Comparison of ENCODE assay signal across 14 cellular contexts in the genomic region with DNA sequence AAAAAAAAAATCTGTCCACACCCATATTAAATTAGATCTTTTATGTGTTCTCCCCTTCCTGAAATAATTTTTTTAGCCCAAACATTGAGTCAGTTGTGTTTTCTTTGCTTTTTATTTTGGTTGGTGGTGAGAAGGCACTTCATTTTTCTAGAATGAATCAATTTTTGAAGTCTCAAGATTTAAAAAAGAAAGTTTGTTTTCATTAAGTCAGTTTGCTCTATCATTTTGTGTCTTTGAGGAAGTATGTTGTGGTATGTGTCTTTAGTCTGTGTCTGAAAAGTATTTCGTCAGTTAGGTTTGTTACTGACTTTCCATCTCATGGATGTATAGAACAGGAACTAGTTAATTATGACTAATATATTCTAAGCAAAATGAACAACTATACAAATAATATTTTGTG. TPM values are rescaled to one million over a fixed set of nuclear protein-coding genes. Genes with fewer than 3 reads are reported as not detected.
DNase-seq lines count a peak whose midpoint lies in the region; ATAC-seq and TF ChIP-seq lines count a peak whose summit lies in the region.
"Had no signal": no experiment of that assay in that cellular context is flagged by ENCODE, and none has a peak within 500 bp of the region (broad histone marks: within the 10 kb centered on the region; RNA-seq: fewer than 3 reads in every experiment).

No MANE protein-coding gene starts in this region.

- H3K4me1 Mint-ChIP-seq in chondrocyte (ENCODE audit: low read depth): peaks cover 67% of the 10 kb centered on the region
- peaks cover 43% of the 10 kb centered on the region for H3K4me1 Mint-ChIP-seq in neural progenitor cell
- peaks cover 28% of the 10 kb centered on the region for H3K4me1 Mint-ChIP-seq in CD4-positive, alpha-beta T cell (ENCODE audit: low read depth)
- peaks cover 27 to 33% (median 31%) of the 10 kb centered on the region in 3 donors for H3K4me1 Mint-ChIP-seq in T-cell

- H2AFZ ChIP-seq in neural progenitor cell (replicated peaks): no peak overlapping the region

- no peaks in the 10 kb centered on the region for H3K36me3 ChIP-seq in neural progenitor cell
- no peaks in the 10 kb centered on the region for H3K36me3 ChIP-seq in colonic mucosa
- H3K36me3 ChIP-seq: prostate gland had no signal

- TF ChIP-seq CTCF in NB4 (IDR thresholded peaks at IDR 0.05; ENCODE audit: low read depth, low read length) (no peak), chondrocyte (IDR thresholded peaks at IDR 0.05) (no peak), neural progenitor cell (IDR thresholded peaks at IDR 0.05) (no peak), colonic mucosa (IDR thresholded peaks at IDR 0.05) (no peak)
- TF ChIP-seq CTCF in CD4-positive, alpha-beta T cell (IDR thresholded peaks at IDR 0.05): no peak

- H3F3A ChIP-seq in neural progenitor cell (ENCODE audit: low read depth): peaks cover 44% of the 10 kb centered on the region

- no peak for TF ChIP-seq POLR2A in NB4 (IDR thresholded peaks at IDR 0.05; ENCODE audit: extremely low read depth, insufficient read length)

- ATAC-seq in CD4-positive, alpha-beta T cell (ENCODE audit: poor library complexity): no peak
- ATAC-seq in GM21528 (IDR thresholded peaks at IDR 0.05; ENCODE audit: low FRiP score, unreplicated experiment) (no peak), T-cell (replicated peaks in 1 of 4) (no peak)
- ATAC-seq: activated CD4-positive, CD25-positive, alpha-beta regulatory T cell treated with anti-CD3 and anti-CD28 coated beads, Interleukin-2, amount 50 U/mL, for 24 hours had no signal

- intact Hi-C loops in CD4-positive, alpha-beta T cell (cut with DNase I, micrococcal nuclease): no loop called here
- intact Hi-C loops in colonic mucosa (cut with DNase I): no loop called here

- H3K36me3 Mint-ChIP-seq in chondrocyte (ENCODE audit: low read depth) (peaks cover 6% of the 10 kb centered on the region), neural progenitor cell (peaks cover 29% of the 10 kb centered on the region), T-cell (no peaks in the 10 kb centered on the region)
- no peaks in the 10 kb centered on the region for H3K36me3 Mint-ChIP-seq in CD4-positive, alpha-beta T cell (ENCODE audit: low read depth)

- H3K27ac Mint-ChIP-seq in chondrocyte (ENCODE audit: unreplicated experiment): peak overlapping the region; percentile 96
- peak overlapping the region; percentile 79 for H3K27ac Mint-ChIP-seq in neural progenitor cell
- H3K27ac Mint-ChIP-seq in CD4-positive, alpha-beta T cell: no peak overlapping the region
- no peak overlapping the region for H3K27ac Mint-ChIP-seq in T-cell

- H3K4me1 ChIP-seq in neural progenitor cell (peaks cover 36% of the 10 kb centered on the region), colonic mucosa (peaks cover 12% of the 10 kb centered on the region)
- H3K4me1 ChIP-seq: prostate gland had no signal

- DNase-seq in ELR (ENCODE audit: low read depth) (peak; percentile 67), NB4 (ENCODE audit: low read depth) (peak; percentile 75), chondrocyte (ENCODE audit: low spot score) (no peak), neural progenitor cell (ENCODE audit: low spot score) (no peak), T-cell (no peak), colonic mucosa (no peak)
- no peak for DNase-seq in CD4-positive, alpha-beta T cell
- DNase-seq: NCI-H2081 had no signal

- POLR2A ChIA-PET in CD4-positive, alpha-beta T cell (lab: Charles Lee): no interaction called here
- POLR2A ChIA-PET in T-cell (lab: Charles Lee): no interaction called here

- H3K9ac ChIP-seq in neural progenitor cell (peak overlapping the region; percentile 45), colonic mucosa (ENCODE audit: low read depth in 2 of 2, low read length in 2 of 2) (no peak overlapping the region)

- peaks cover 92% of the 10 kb centered on the region for H3K79me2 ChIP-seq in neural progenitor cell (ENCODE audit: low read depth)

- H3K4me3 ChIP-seq in NB4 (ENCODE audit: low read depth, low read length): peak overlapping the region; percentile 97
- H3K4me3 ChIP-seq in neural progenitor cell: peak overlapping the region; percentile 97
- no peak overlapping the region for H3K4me3 ChIP-seq in colonic mucosa
- H3K4me3 ChIP-seq: prostate gland had no signal

- H3K27me3 Mint-ChIP-seq in chondrocyte (ENCODE audit: low read depth) (peaks cover 2% of the 10 kb centered on the region), neural progenitor cell (ENCODE audit: insufficient read depth, low read depth) (peaks cover 14% of the 10 kb centered on the region), T-cell (peaks cover 75 to 91% of the 10 kb centered on the region in 2 donors)
- H3K27me3 Mint-ChIP-seq in CD4-positive, alpha-beta T cell: peaks cover 94% of the 10 kb centered on the region

- CTCF ChIA-PET in CD4-positive, alpha-beta T cell (lab: Charles Lee): no interaction called here
- CTCF ChIA-PET in T-cell (lab: Charles Lee): no interaction called here

- H3K27ac ChIP-seq in neural progenitor cell (peak overlapping the region; percentile 26), colonic mucosa (no peak overlapping the region)
- H3K27ac ChIP-seq in CD4-positive, alpha-beta T cell (ENCODE audit: low read depth, low read length): no peak overlapping the region
- H3K27ac ChIP-seq: prostate gland had no signal

- H4K20me1 ChIP-seq in neural progenitor cell (ENCODE audit: low read depth): peaks cover 76% of the 10 kb centered on the region

- H3K9me3 ChIP-seq in neural progenitor cell (ENCODE audit: low read depth): no peaks in the 10 kb centered on the region
- no peaks in the 10 kb centered on the region for H3K9me3 ChIP-seq in CD4-positive, alpha-beta T cell (ENCODE audit: control insufficient read depth, low read length)
- no peaks in the 10 kb centered on the region for H3K9me3 ChIP-seq in colonic mucosa
- H3K9me3 ChIP-seq: prostate gland had no signal

- no peaks in the 10 kb centered on the region for H3K9me3 Mint-ChIP-seq in chondrocyte (ENCODE audit: low read depth)
- H3K9me3 Mint-ChIP-seq in neural progenitor cell: peaks cover 4% of the 10 kb centered on the region
- H3K9me3 Mint-ChIP-seq in CD4-positive, alpha-beta T cell: no peaks in the 10 kb centered on the region
- H3K9me3 Mint-ChIP-seq in T-cell: peaks cover 0 to 4% (median 0%) of the 10 kb centered on the region in 3 donors
- H3K9me3 Mint-ChIP-seq: central memory CD8-positive, alpha-beta T cell had no signal

- H3K4me3 Mint-ChIP-seq in chondrocyte (ENCODE audit: unreplicated experiment) (peak overlapping the region; percentile 93), neural progenitor cell (peak overlapping the region; percentile 100), T-cell (no peak overlapping the region)
- H3K4me3 Mint-ChIP-seq in CD4-positive, alpha-beta T cell: no peak overlapping the region
- H3K4me3 Mint-ChIP-seq: central memory CD8-positive, alpha-beta T cell had no signal

- H3K4me2 ChIP-seq in neural progenitor cell: peak overlapping the region; percentile 89

- H3K27me3 ChIP-seq in neural progenitor cell (no peaks in the 10 kb centered on the region), colonic mucosa (peaks cover 92% of the 10 kb centered on the region)
- peaks cover 99% of the 10 kb centered on the region for H3K27me3 ChIP-seq in CD4-positive, alpha-beta T cell (ENCODE audit: control insufficient read depth, insufficient read depth, low read length)

RNA-seq across cellular contexts. Expression of a gene that starts 3.8 kb away (rescaled TPM):
- total RNA-seq in chondrocyte: 47.1 to 60.0 TPM (median 57.6 TPM) in 3 replicates
- total RNA-seq in neural progenitor cell (ENCODE audit: low replicate concordance): 129 and 137 TPM in 2 replicates
- not detected for total RNA-seq in CD4-positive, alpha-beta T cell
- total RNA-seq in T-cell: 1 to 10 TPM in 1 of 5 donors, under 1 TPM in 2, not detected in 2; 0.43 to 1.4 (median 0.61) TPM
- under 1 TPM in 1 of 2 donors, not detected in 1; 0.96 TPM for total RNA-seq in colonic mucosa

RNA-seq across cellular contexts. Expression of a gene that starts 32.5 kb away (rescaled TPM):
- total RNA-seq in chondrocyte (not detected in 3 replicates), neural progenitor cell (ENCODE audit: low replicate concordance) (not detected in 2 replicates), T-cell (not detected), colonic mucosa (not detected)
- not detected for total RNA-seq in CD4-positive, alpha-beta T cell
- total RNA-seq: liver, prostate gland, temporal lobe had no signal

RNA-seq across cellular contexts. Expression of a gene that starts 56.3 kb away (rescaled TPM):
- 123 to 147 TPM (median 126 TPM) in 3 replicates for total RNA-seq in chondrocyte
- 93.0 and 103 TPM in 2 replicates for total RNA-seq in neural progenitor cell (ENCODE audit: low replicate concordance)
- total RNA-seq in CD4-positive, alpha-beta T cell: 10 to 100 TPM; 53.8 to 57.4 TPM
- 10 to 100 TPM; 55.6 to 71.7 (median 65.3) TPM for total RNA-seq in T-cell
- total RNA-seq in colonic mucosa: 100 to 1,000 TPM in 1 of 2 donors, 10 to 100 TPM in 1; 98.7 to 139 TPM

Comparison
In these comparisons a context has a peak if more than half of its experiments do, and no peak if none do; other contexts are left out.
1. DNase-seq: peak in ELR (single experiment) and NB4 (single experiment); none in chondrocyte (single experiment), neural progenitor cell (single experiment), CD4-positive, alpha-beta T cell (0 of 10), T-cell (0 of 34) and colonic mucosa (single experiment).
2. H3K27ac Mint-ChIP-seq: peak in chondrocyte (single experiment) and neural progenitor cell (single experiment); none in CD4-positive, alpha-beta T cell (single experiment) and T-cell (0 of 2).
3. H3K4me3 Mint-ChIP-seq: peak in chondrocyte (single experiment) and neural progenitor cell (single experiment); none in CD4-positive, alpha-beta T cell (single experiment) and T-cell (0 of 3).
4. RNA of a gene that starts 3.8 kb away (total RNA-seq): 129 to 137 TPM in neural progenitor cell and 47.1 to 60.0 TPM in chondrocyte; 0.96 TPM in colonic mucosa, 0.43 to 1.4 TPM in T-cell and not detected in CD4-positive, alpha-beta T cell; every median in the first group is over 10 times any median in the second.